Comparison of ENCODE assay signal across 32 cellular contexts in genomic region chr12:21713138-21713537, GRCh38.
"Had no signal": no experiment of that assay in that cellular context is flagged by ENCODE, and none has a peak within 500 bp of the region (broad histone marks: within the 10 kb centered on the region; RNA-seq: fewer than 3 reads in every experiment).

No MANE protein-coding gene starts in this region.

- H3K9me3 ChIP-seq: adrenal gland had no signal

- H3K36me3 ChIP-seq: adrenal gland, cardiac muscle cell had no signal

- DNase-seq: activated B cell treated with CpG ODN at 0.5 μM for 24 hours; activated CD4-positive, alpha-beta memory T cell treated with anti-CD3 and anti-CD28 coated beads for 36 hours; activated CD4-positive, alpha-beta T cell treated with anti-CD3 and anti-CD28 coated beads for 4 hours; activated CD4-positive, alpha-beta T cell treated with anti-CD3 and anti-CD28 coated beads, Interleukin-2, amount 10 ng/mL, durations not matched to agents 24 days and 14 days; activated CD4-positive, alpha-beta T cell treated with anti-CD3 and anti-CD28 coated beads, Interleukin-2, amount 50 U/mL, for 1 hour; activated CD4-positive, alpha-beta T cell treated with anti-CD3 and anti-CD28 coated beads, Interleukin-2, amount 50 U/mL, for 4 hours; activated CD4-positive, CD25-positive, alpha-beta regulatory T cell treated with anti-CD3 and anti-CD28 coated beads, Interleukin-2, amount 50 U/mL, for 72 hours; activated CD8-positive, alpha-beta memory T cell treated with anti-CD3 and anti-CD28 coated beads, Interleukin-2, amount 50 U/mL, for 4 hours; activated CD8-positive, alpha-beta T cell treated with anti-CD3 and anti-CD28 coated beads for 36 hours; activated effector memory CD4-positive, alpha-beta T cell treated with anti-CD3 and anti-CD28 coated beads, Interleukin-2, amount 50 U/mL, for 16 hours; activated gamma-delta T cell treated with Interleukin-2 at 50 U/mL for 16 hours; activated naive CD4-positive, alpha-beta T cell; activated naive CD4-positive, alpha-beta T cell treated with anti-CD3 and anti-CD28 coated beads for 36 hours; activated naive CD4-positive, alpha-beta T cell treated with anti-CD3 and anti-CD28 coated beads, Interleukin-2, amount 50 U/mL, for 16 hours; activated naive CD8-positive, alpha-beta T cell treated with anti-CD3 and anti-CD28 coated beads for 36 hours; activated T-cell treated with anti-CD3 and anti-CD28 coated beads for 4 hours; activated T-cell treated with anti-CD3 and anti-CD28 coated beads, Interleukin-2, amount 50 U/mL, for 1 hour; activated T-cell treated with anti-CD3 and anti-CD28 coated beads, Interleukin-2, amount 50 U/mL, for 4 hours; activated T-cell treated with anti-CD3 and anti-CD28 coated beads, Interleukin-2, amount 50 U/mL, for 72 hours; adrenal gland; amniotic stem cell; aorta; central memory CD4-positive, alpha-beta T cell; T-helper 1 cell; T-helper 2 cell; T-helper 9 cell had no signal

- H3K27me3 ChIP-seq: adrenal gland, cardiac muscle cell had no signal

- H3K4me3 ChIP-seq: adrenal gland, cardiac muscle cell had no signal

- H3K4me1 ChIP-seq: adrenal gland had no signal

- FAIRE-seq: bronchial epithelial cell, TTC549 had no signal

- H3K27ac ChIP-seq: adrenal gland, cardiac muscle cell, VCaP had no signal

- ATAC-seq: activated CD8-positive, alpha-beta T cell treated with anti-CD3 and anti-CD28 coated beads for 36 hours; activated naive CD4-positive, alpha-beta T cell treated with anti-CD3 and anti-CD28 coated beads, Interleukin-2, amount 50 U/mL, for 72 hours; activated T-cell treated with anti-CD3 and anti-CD28 coated beads, Interleukin-2, amount 50 U/mL, for 4 hours; activated T-cell treated with anti-CD3 and anti-CD28 coated beads, Interleukin-2, amount 50 U/mL, for 72 hours; activated T-helper 17 cell treated with anti-CD3 and anti-CD28 coated beads, Interleukin-2, amount 50 U/mL, for 72 hours had no signal
